1 cellular context compared by ENCODE assay signal in the genomic region with DNA sequence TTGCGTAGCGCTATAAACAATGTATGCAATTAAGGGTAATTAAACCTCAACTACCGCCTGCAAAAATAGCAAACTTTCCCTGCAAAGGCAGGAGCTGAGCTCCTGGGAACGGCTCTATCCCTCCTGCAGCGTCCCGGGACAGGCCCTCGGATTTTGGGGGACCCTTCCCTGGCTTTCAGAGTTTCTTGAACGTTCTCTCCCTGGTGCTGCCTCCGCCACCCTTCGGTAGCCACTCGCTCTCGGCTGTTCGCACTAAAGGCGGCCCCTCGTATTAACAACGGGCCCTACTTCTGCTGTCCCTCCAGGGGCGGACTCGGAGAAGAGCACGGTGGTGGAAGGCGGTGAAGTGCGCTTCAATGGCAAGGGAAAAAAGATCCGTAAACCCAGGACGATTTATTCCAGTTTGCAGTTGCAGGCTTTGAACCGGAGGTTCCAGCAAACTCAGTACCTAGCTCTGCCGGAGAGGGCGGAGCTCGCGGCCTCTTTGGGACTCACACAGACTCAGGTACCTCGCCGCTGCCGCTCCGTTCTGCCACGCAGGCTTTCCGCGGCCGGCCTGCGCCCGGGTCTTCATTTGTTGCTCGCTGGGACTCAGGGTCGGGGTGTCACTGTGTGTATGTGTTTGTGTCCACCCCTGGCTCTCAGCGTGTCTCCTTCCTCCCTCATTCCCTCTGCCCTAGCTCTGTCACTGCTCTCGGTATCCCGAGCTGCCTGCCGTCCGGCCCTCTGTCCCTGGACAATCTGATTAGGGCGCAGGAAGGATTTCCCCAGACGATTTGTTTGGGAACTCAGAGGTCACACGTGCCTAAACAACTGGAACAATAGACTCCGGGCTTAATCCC.
TF ChIP-seq lines count a peak whose summit lies in the region.

No MANE protein-coding gene starts in this region.

TF ChIP-seq in H1, 55 proteins besides CTCF, POLR2A, EP300 and RAD21 (continued from another document):
- no peak for TF ChIP-seq SIX5 (IDR thresholded peaks at IDR 0.05; ENCODE audit: low read depth, low read length)
- TF ChIP-seq CHD2 (IDR thresholded peaks at IDR 0.05; ENCODE audit: low read length) = no peak
- no peak for TF ChIP-seq GABPA (IDR thresholded peaks at IDR 0.05; ENCODE audit: borderline replicate concordance, insufficient read depth, low read length)
- TF ChIP-seq, protein P1, sequence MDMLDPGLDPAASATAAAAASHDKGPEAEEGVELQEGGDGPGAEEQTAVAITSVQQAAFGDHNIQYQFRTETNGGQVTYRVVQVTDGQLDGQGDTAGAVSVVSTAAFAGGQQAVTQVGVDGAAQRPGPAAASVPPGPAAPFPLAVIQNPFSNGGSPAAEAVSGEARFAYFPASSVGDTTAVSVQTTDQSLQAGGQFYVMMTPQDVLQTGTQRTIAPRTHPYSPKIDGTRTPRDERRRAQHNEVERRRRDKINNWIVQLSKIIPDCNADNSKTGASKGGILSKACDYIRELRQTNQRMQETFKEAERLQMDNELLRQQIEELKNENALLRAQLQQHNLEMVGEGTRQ (IDR thresholded peaks at IDR 0.05; ENCODE audit: low read length) = no peak
- no peak for TF ChIP-seq ZNF274 (IDR thresholded peaks at IDR 0.05; ENCODE audit: borderline replicate concordance, extremely low read depth, low read length)
- no peak for TF ChIP-seq GTF2F1 (IDR thresholded peaks at IDR 0.05; ENCODE audit: borderline replicate concordance, low read depth, low read length)
- TF ChIP-seq JUND (IDR thresholded peaks at IDR 0.05; ENCODE audit: low read length) = no peak
- TF ChIP-seq POLR2AphosphoS5 (IDR thresholded peaks at IDR 0.05; ENCODE audit: low read depth, low read length) = no peak
- no peak for TF ChIP-seq CHD1 (IDR thresholded peaks at IDR 0.05; ENCODE audit: low read depth, low read length)
